8 cellular contexts compared by ENCODE assay signal in genomic region chr14:67941456-67942018, GRCh38.
A peak's percentile ranks its signal among the peaks of the same experiment; 100 is the strongest.
DNase-seq lines count a peak whose midpoint lies in the region; ATAC-seq and TF ChIP-seq lines count a peak whose summit lies in the region.

No MANE protein-coding gene starts in this region.

- H3K4me3 ChIP-seq in HCT116 (replicated peaks in 1 of 2; ENCODE audit: low read depth in 1 of 2, low read length in 2 of 2) = no peak overlapping the region
- H3K4me3 ChIP-seq in breast epithelium = no peak overlapping the region
- H3K4me3 ChIP-seq in skeletal muscle satellite cell (ENCODE audit: low read length) = no peak overlapping the region

- in situ Hi-C loops in GM13977 (cut with MboI; ENCODE audit: low pct_unique_long_range_greater_than_20kb, low sequenced_read_pairs, unreplicated experiment) = loop anchor here (10.0 kb wide), 1 partner anchor 893 kb away; no protein-coding TSS in a partner anchor

- peaks cover 21 to 42% of the 10 kb centered on the region in 2 experiments for H3K4me1 ChIP-seq in HCT116 (ENCODE audit: control insufficient read depth in 1 of 2, insufficient read depth in 2 of 2, low read length in 2 of 2)
- H3K4me1 ChIP-seq in breast epithelium = peaks cover 9 to 26% of the 10 kb centered on the region in 2 donors
- H3K4me1 ChIP-seq in skeletal muscle satellite cell (ENCODE audit: control insufficient read depth, insufficient read depth, low read length) = peaks cover 32% of the 10 kb centered on the region

- H3K9me2 ChIP-seq in HCT116 (ENCODE audit: insufficient read depth) = no peaks in the 10 kb centered on the region

- intact Hi-C loops in HCT116 (cut with micrococcal nuclease) (loop anchor here (2.0 to 10.0 kb wide), 5 partner anchors 206 to 845 kb away; no protein-coding TSS in a partner anchor), breast epithelium (cut with DNase I; ENCODE audit: low total_unique reads) (no loop called here)

- H3K9ac ChIP-seq in HCT116 (ENCODE audit: low read length) (no peak overlapping the region), skeletal muscle satellite cell (ENCODE audit: low read depth, low read length) (peak overlapping the region; percentile 21)

- no peaks in the 10 kb centered on the region for H4K20me1 ChIP-seq in HCT116 (ENCODE audit: insufficient read depth)

- no peaks in the 10 kb centered on the region for H3K79me2 ChIP-seq in HCT116 (ENCODE audit: insufficient read depth, low read length)

- H3K4me2 ChIP-seq in HCT116 (ENCODE audit: low read length) (0 out of 2 replicates have a peak overlapping the region, but pooled peaks have one; percentile 5), skeletal muscle satellite cell (ENCODE audit: low read length) (peak overlapping the region; percentile 42)

- H2AFZ ChIP-seq in HCT116 (ENCODE audit: low read depth, low read length, poor library complexity, severe bottlenecking) = no peak overlapping the region

- TF ChIP-seq RAD21 in HCT116 (IDR thresholded peaks at IDR 0.05; ENCODE audit: low read depth) = no peak

- H3K36me3 ChIP-seq in HCT116 (ENCODE audit: control insufficient read depth in 1 of 2, insufficient read depth in 2 of 2, low read length in 2 of 2) (no peaks in the 10 kb centered on the region), breast epithelium (no peaks in the 10 kb centered on the region), skeletal muscle satellite cell (ENCODE audit: insufficient read depth, low read length) (no peaks in the 10 kb centered on the region)

- DNase-seq in HCT116 (ENCODE audit: low read depth, low spot score) = no peak
- no peak for DNase-seq in breast epithelium (ENCODE audit: low spot score in 2 of 2)
- DNase-seq in iris pigment epithelial cell (ENCODE audit: low read depth) = peak; percentile 58
- no peak for DNase-seq in NCI-H1048 (lab: John Stamatoyannopoulos, UW)
- DNase-seq in DMS153 (lab: John Stamatoyannopoulos, UW) = no peak
- no peak for DNase-seq in GM13977 (ENCODE audit: low spot score)
- no peak for DNase-seq in NCI-H1105 treated with DMSO at 0.1 percent for 48 hours (lab: John Stamatoyannopoulos, UW)

- TF ChIP-seq CTCF in HCT116 (IDR thresholded peaks at IDR 0.05 in 2 of 3, conservative IDR thresholded peaks at IDR 0.05 in 1 of 3; ENCODE audit: borderline replicate concordance in 1 of 3, insufficient read depth in 1 of 3, low read depth in 2 of 3, low read length in 2 of 3) (no peak), breast epithelium (IDR thresholded peaks at IDR 0.05) (no peak), GM13977 (IDR thresholded peaks at IDR 0.05; ENCODE audit: extremely low read depth, insufficient read depth, missing control alignments) (no peak)

- BruUV-seq in HCT116 (replicated peaks; lab: Mats Ljungman, UMichigan) = no TSS peak

- POLR2A ChIA-PET in HCT116 (lab: Charles Lee) = no interaction called here

- TF ChIP-seq POLR2A in HCT116 (IDR thresholded peaks at IDR 0.05; ENCODE audit: borderline replicate concordance, extremely low read depth, insufficient read depth, insufficient read length) = no peak
- TF ChIP-seq POLR2A in breast epithelium (IDR thresholded peaks at IDR 0.05) = no peak

- RAD21 ChIA-PET in HCT116 (lab: Charles Lee; ENCODE audit: low non-redundant PET in 1 of 2, low total read pairs in 2 of 2, uncharacterized antibody in 2 of 2, unreplicated experiment in 2 of 2) = no interaction called here

- CTCF ChIA-PET in HCT116 (lab: Charles Lee) = interaction anchor here (0.7 to 1.6 kb wide), 2 partner anchors 7 to 883 kb away, joined by 3 to 4 read pairs; no protein-coding TSS in a partner anchor

- H3K27me3 ChIP-seq in HCT116 (ENCODE audit: insufficient read depth, low read length) = no peaks in the 10 kb centered on the region
- no peaks in the 10 kb centered on the region for H3K27me3 ChIP-seq in breast epithelium
- H3K27me3 ChIP-seq in skeletal muscle satellite cell (ENCODE audit: control insufficient read depth, insufficient read depth, low read length) = no peaks in the 10 kb centered on the region

- H3K9me3 ChIP-seq in HCT116 (ENCODE audit: control insufficient read depth in 1 of 2, insufficient read depth in 1 of 2, low read depth in 1 of 2, low read length in 2 of 2) (no peaks in the 10 kb centered on the region), breast epithelium (no peaks in the 10 kb centered on the region), skeletal muscle satellite cell (replicated peaks; ENCODE audit: low read length) (no peaks in the 10 kb centered on the region)

- peak; percentile 14; the same call in 1 of the 2 replicates for ATAC-seq in HCT116

- peak overlapping the region; percentile 83 for H3K27ac ChIP-seq in HCT116 (ENCODE audit: low read depth, low read length)
- H3K27ac ChIP-seq in breast epithelium = peak overlapping the region; percentile 86 to 89

TF ChIP-seq in HCT116, 20 proteins besides CTCF, POLR2A, EP300 and RAD21:
- no peak for TF ChIP-seq SIN3A (IDR thresholded peaks at IDR 0.05; ENCODE audit: low read depth)
- TF ChIP-seq, protein P1, sequence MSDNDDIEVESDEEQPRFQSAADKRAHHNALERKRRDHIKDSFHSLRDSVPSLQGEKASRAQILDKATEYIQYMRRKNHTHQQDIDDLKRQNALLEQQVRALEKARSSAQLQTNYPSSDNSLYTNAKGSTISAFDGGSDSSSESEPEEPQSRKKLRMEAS (IDR thresholded peaks at IDR 0.05) = no peak
- no peak for TF ChIP-seq EGR1 (IDR thresholded peaks at IDR 0.05; ENCODE audit: low read depth)
- TF ChIP-seq, protein P2, sequence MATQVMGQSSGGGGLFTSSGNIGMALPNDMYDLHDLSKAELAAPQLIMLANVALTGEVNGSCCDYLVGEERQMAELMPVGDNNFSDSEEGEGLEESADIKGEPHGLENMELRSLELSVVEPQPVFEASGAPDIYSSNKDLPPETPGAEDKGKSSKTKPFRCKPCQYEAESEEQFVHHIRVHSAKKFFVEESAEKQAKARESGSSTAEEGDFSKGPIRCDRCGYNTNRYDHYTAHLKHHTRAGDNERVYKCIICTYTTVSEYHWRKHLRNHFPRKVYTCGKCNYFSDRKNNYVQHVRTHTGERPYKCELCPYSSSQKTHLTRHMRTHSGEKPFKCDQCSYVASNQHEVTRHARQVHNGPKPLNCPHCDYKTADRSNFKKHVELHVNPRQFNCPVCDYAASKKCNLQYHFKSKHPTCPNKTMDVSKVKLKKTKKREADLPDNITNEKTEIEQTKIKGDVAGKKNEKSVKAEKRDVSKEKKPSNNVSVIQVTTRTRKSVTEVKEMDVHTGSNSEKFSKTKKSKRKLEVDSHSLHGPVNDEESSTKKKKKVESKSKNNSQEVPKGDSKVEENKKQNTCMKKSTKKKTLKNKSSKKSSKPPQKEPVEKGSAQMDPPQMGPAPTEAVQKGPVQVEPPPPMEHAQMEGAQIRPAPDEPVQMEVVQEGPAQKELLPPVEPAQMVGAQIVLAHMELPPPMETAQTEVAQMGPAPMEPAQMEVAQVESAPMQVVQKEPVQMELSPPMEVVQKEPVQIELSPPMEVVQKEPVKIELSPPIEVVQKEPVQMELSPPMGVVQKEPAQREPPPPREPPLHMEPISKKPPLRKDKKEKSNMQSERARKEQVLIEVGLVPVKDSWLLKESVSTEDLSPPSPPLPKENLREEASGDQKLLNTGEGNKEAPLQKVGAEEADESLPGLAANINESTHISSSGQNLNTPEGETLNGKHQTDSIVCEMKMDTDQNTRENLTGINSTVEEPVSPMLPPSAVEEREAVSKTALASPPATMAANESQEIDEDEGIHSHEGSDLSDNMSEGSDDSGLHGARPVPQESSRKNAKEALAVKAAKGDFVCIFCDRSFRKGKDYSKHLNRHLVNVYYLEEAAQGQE (IDR thresholded peaks at IDR 0.05; ENCODE audit: low read depth) = no peak
- TF ChIP-seq CBX3 (IDR thresholded peaks at IDR 0.05; ENCODE audit: low read depth) = no peak
